In genomic region chr5:55712023-55712859, GRCh38 we compare ENCODE assay signal across 1 cellular context.
TF ChIP-seq lines count a peak whose summit lies in the region.

SLC38A9 (minus strand) TSS chr5:55712324; CDS start chr5:55697958, 14,366 bp downstream.

TF ChIP-seq in HepG2, 621 proteins besides CTCF, POLR2A, EP300 and RAD21 (continued from another document and continues in another):
- no peak for TF ChIP-seq ZNF142 (CRISPR knock-in tag; IDR thresholded peaks at IDR 0.05)
- no peak for TF ChIP-seq ZNF780A (CRISPR knock-in tag; IDR thresholded peaks at IDR 0.05)
- TF ChIP-seq ZNF574 (CRISPR knock-in tag; IDR thresholded peaks at IDR 0.05): peak; percentile 65; the same call in 1 of the 2 replicates
- no peak for TF ChIP-seq CEBPZ (IDR thresholded peaks at IDR 0.05; ENCODE audit: low read length)
- TF ChIP-seq KDM5B (CRISPR knock-in tag; IDR thresholded peaks at IDR 0.05; ENCODE audit: borderline replicate concordance): peak; percentile 30; the same call in 1 of the 2 replicates
- no peak for TF ChIP-seq SOX6 (IDR thresholded peaks at IDR 0.05)
- TF ChIP-seq SOX6 (CRISPR knock-in tag; IDR thresholded peaks at IDR 0.05): peak; percentile 68
- TF ChIP-seq ZNF703 (CRISPR knock-in tag; IDR thresholded peaks at IDR 0.05; ENCODE audit: borderline replicate concordance): no peak
- 0 out of 2 replicates have a peak, but pooled peaks have one; percentile 19 for TF ChIP-seq ZNF33B (CRISPR knock-in tag; IDR thresholded peaks at IDR 0.05)
- TF ChIP-seq ZFP36L1 (CRISPR knock-in tag; IDR thresholded peaks at IDR 0.05): no peak
- no peak for TF ChIP-seq ARNT (IDR thresholded peaks at IDR 0.05)
- no peak; the same call in 1 of the 2 replicates for TF ChIP-seq HOMEZ (CRISPR knock-in tag; IDR thresholded peaks at IDR 0.05; ENCODE audit: low read depth)
- TF ChIP-seq DR1 (CRISPR knock-in tag; IDR thresholded peaks at IDR 0.05): peak; percentile 59
- TF ChIP-seq SP1 (IDR thresholded peaks at IDR 0.05): no peak
- no peak; the same call in 1 of the 2 replicates for TF ChIP-seq SP1 (CRISPR knock-in tag; IDR thresholded peaks at IDR 0.05)
- no peak for TF ChIP-seq RCOR2 (CRISPR knock-in tag; IDR thresholded peaks at IDR 0.05)
- 0 out of 2 replicates have a peak, but pooled peaks have one; percentile 38 for TF ChIP-seq DNMT3B (CRISPR knock-in tag; conservative IDR thresholded peaks at IDR 0.05)
- 0 out of 4 replicates have a peak, but pooled peaks of 1 of the 2 experiments have one; percentile 13 for TF ChIP-seq ATF4 (CRISPR knock-in tag; IDR thresholded peaks at IDR 0.05)
- TF ChIP-seq CREM (IDR thresholded peaks at IDR 0.05): peak; percentile 75
- TF ChIP-seq CREM (CRISPR knock-in tag; IDR thresholded peaks at IDR 0.05): no peak
- TF ChIP-seq ZBTB3 (CRISPR knock-in tag; IDR thresholded peaks at IDR 0.05; ENCODE audit: borderline replicate concordance, low read depth): no peak
- TF ChIP-seq THAP11 (CRISPR knock-in tag; IDR thresholded peaks at IDR 0.05): peak; percentile 99
- no peak for TF ChIP-seq NCOA1 (CRISPR knock-in tag; IDR thresholded peaks at IDR 0.05)
- TF ChIP-seq ZNF296 (CRISPR knock-in tag; conservative IDR thresholded peaks at IDR 0.05): no peak
- no peak for TF ChIP-seq AHR (CRISPR knock-in tag; IDR thresholded peaks at IDR 0.05)
- no peak; the same call in 1 of the 2 replicates for TF ChIP-seq MYPOP (CRISPR knock-in tag; IDR thresholded peaks at IDR 0.05)
- no peak for TF ChIP-seq ZNF354B (CRISPR knock-in tag; IDR thresholded peaks at IDR 0.05)
- 0 out of 2 replicates have a peak, but pooled peaks have one; percentile 61 for TF ChIP-seq ATF1 (CRISPR knock-in tag; IDR thresholded peaks at IDR 0.05)
- no peak for TF ChIP-seq TBP (CRISPR knock-in tag; IDR thresholded peaks at IDR 0.05)
- no peak for TF ChIP-seq HOXA7 (CRISPR knock-in tag; IDR thresholded peaks at IDR 0.05)
- TF ChIP-seq ZKSCAN8 (CRISPR knock-in tag; IDR thresholded peaks at IDR 0.05; ENCODE audit: borderline replicate concordance): no peak
- no peak for TF ChIP-seq ZNF567 (CRISPR knock-in tag; IDR thresholded peaks at IDR 0.05; ENCODE audit: borderline replicate concordance)
- TF ChIP-seq FOXO4 (CRISPR knock-in tag; conservative IDR thresholded peaks at IDR 0.05): no peak
- no peak for TF ChIP-seq ZBTB38 (CRISPR knock-in tag; IDR thresholded peaks at IDR 0.05)
- TF ChIP-seq ZFP91 (CRISPR knock-in tag; IDR thresholded peaks at IDR 0.05; ENCODE audit: borderline replicate concordance): peak; percentile 84; the same call in 1 of the 2 replicates
- no peak for TF ChIP-seq ZNF597 (CRISPR knock-in tag; IDR thresholded peaks at IDR 0.05)
- no peak for TF ChIP-seq MTF1 (CRISPR knock-in tag; IDR thresholded peaks at IDR 0.05)
- no peak for TF ChIP-seq ZNF34 (CRISPR knock-in tag; IDR thresholded peaks at IDR 0.05; ENCODE audit: borderline replicate concordance)
- no peak; the same call in 1 of the 2 replicates for TF ChIP-seq TFDP2 (CRISPR knock-in tag; IDR thresholded peaks at IDR 0.05)
